ENCODE assay signal across 38 cellular contexts in the genomic region with DNA sequence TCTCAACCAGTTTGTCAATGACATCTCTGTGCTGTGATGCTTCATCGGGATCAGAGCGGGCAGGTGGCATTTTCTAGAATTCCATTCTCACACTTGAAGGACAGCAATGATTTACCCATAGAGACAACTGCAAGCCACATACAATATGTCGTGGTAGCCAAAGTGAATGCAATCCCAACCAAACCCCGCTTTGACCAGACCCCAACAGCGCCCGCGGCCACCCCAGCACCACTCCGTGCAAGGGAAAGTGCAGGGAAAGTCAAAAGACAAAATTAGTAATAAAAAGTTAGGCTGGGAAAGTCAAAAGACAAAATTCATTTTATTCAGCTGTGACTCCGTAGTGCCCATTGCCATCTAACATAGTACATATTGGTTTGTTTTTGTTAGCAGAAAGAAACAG.
"Had no signal": no experiment of that assay in that cellular context is flagged by ENCODE, and none has a peak within 500 bp of the region (broad histone marks: within the 10 kb centered on the region; RNA-seq: fewer than 3 reads in every experiment).

No MANE protein-coding gene starts in this region.

- H3K9me3 ChIP-seq: body of pancreas, breast epithelium had no signal

- H3K9me3 Mint-ChIP-seq: activated CD4-positive, alpha-beta memory T cell treated with anti-CD3 and anti-CD28 coated beads, Interleukin-2, amount 10 ng/mL, durations not matched to agents 7 days and 5 days; activated CD4-positive, alpha-beta T cell treated with anti-CD3 and anti-CD28 coated beads, Interleukin-2, amount 10 ng/mL, durations not matched to agents 7 days and 5 days; activated naive CD4-positive, alpha-beta T cell treated with anti-CD3 and anti-CD28 coated beads, Interleukin-2, amount 10 ng/mL, durations not matched to agents 7 days and 5 days; activated naive CD4-positive, alpha-beta T cell treated with anti-CD3 and anti-CD28 coated beads, Interleukin-2, amount 50 U/mL, for 24 hours; activated naive CD8-positive, alpha-beta T cell treated with anti-CD3 and anti-CD28 coated beads, Interleukin-2, amount 10 ng/mL, durations not matched to agents 7 days and 5 days; activated naive CD8-positive, alpha-beta T cell treated with anti-CD3 and anti-CD28 coated beads, Interleukin-2, amount 50 U/mL, for 24 hours; activated T-cell treated with anti-CD3 and anti-CD28 coated beads, Interleukin-2, amount 50 U/mL, for 24 hours; activated T-helper 2 cell treated with anti-CD3 and anti-CD28 coated beads, Interferon-gamma antibody, Interleukin-2, Interleukin-4, amounts not matched to agents 10 μg/mL and 5 μg/mL and 100 μg/mL, durations not matched to agents 14 hours and 24 hours and 36 hours; T-cell; T-helper 1 cell treated with Interleukin-12 subunit alpha and Interleukin-12 subunit beta and Interleukin-4 antibody, amounts not matched to agents 30 μg/mL and 1 μg/mL, for 36 hours; T-helper 2 cell treated with Interferon-gamma antibody and Interleukin-4, amounts not matched to agents 5 μg/mL and 100 μg/mL, for 36 hours; WTC11 had no signal

- FAIRE-seq: astrocyte, TTC549 had no signal

- ATAC-seq: activated CD4-positive, alpha-beta T cell treated with anti-CD3 and anti-CD28 coated beads for 36 hours; activated CD4-positive, CD25-positive, alpha-beta regulatory T cell treated with anti-CD3 and anti-CD28 coated beads, Interleukin-2, amount 50 U/mL, for 24 hours; activated CD8-positive, alpha-beta memory T cell treated with anti-CD3 and anti-CD28 coated beads, Interleukin-2, amount 10 ng/mL, durations not matched to agents 7 days and 5 days; activated CD8-positive, alpha-beta T cell treated with anti-CD3 and anti-CD28 coated beads, Interleukin-2, amount 10 ng/mL, durations not matched to agents 7 days and 5 days; activated naive CD8-positive, alpha-beta T cell treated with anti-CD3 and anti-CD28 coated beads, Interleukin-2, amount 50 U/mL, for 24 hours; body of pancreas; T-cell; WTC11 had no signal

- H3K27ac ChIP-seq: body of pancreas, brain microvascular endothelial cell, breast epithelium, VCaP had no signal

- H3K36me3 ChIP-seq: brain microvascular endothelial cell, breast epithelium had no signal

- H3K4me1 Mint-ChIP-seq: activated CD4-positive, alpha-beta memory T cell treated with anti-CD3 and anti-CD28 coated beads, Interleukin-2, amount 10 ng/mL, durations not matched to agents 7 days and 5 days; activated CD4-positive, alpha-beta T cell treated with anti-CD3 and anti-CD28 coated beads for 36 hours; activated CD4-positive, alpha-beta T cell treated with anti-CD3 and anti-CD28 coated beads, Interleukin-2, amount 10 ng/mL, durations not matched to agents 7 days and 5 days; activated CD8-positive, alpha-beta memory T cell treated with anti-CD3 and anti-CD28 coated beads, Interleukin-2, amount 10 ng/mL, durations not matched to agents 7 days and 5 days; activated naive CD4-positive, alpha-beta T cell treated with anti-CD3 and anti-CD28 coated beads, Interleukin-2, amount 10 ng/mL, durations not matched to agents 7 days and 5 days; activated naive CD4-positive, alpha-beta T cell treated with anti-CD3 and anti-CD28 coated beads, Interleukin-2, amount 50 U/mL, for 24 hours; activated naive CD8-positive, alpha-beta T cell treated with anti-CD3 and anti-CD28 coated beads, Interleukin-2, amount 10 ng/mL, durations not matched to agents 7 days and 5 days; activated naive CD8-positive, alpha-beta T cell treated with anti-CD3 and anti-CD28 coated beads, Interleukin-2, amount 50 U/mL, for 24 hours; T-cell had no signal

- DNase-seq: activated CD4-positive, alpha-beta memory T cell treated with anti-CD3 and anti-CD28 coated beads, Interleukin-2, amount 10 ng/mL, durations not matched to agents 7 days and 5 days; activated CD4-positive, alpha-beta T cell treated with anti-CD3 and anti-CD28 coated beads for 1 hour; activated CD4-positive, alpha-beta T cell treated with anti-CD3 and anti-CD28 coated beads for 36 hours; activated CD4-positive, alpha-beta T cell treated with anti-CD3 and anti-CD28 coated beads for 48 hours; activated CD4-positive, alpha-beta T cell treated with anti-CD3 and anti-CD28 coated beads, Interleukin-2, amount 10 ng/mL, durations not matched to agents 7 days and 5 days; activated CD4-positive, alpha-beta T cell treated with anti-CD3 and anti-CD28 coated beads, Interleukin-2, amount 50 U/mL, for 48 hours; activated CD4-positive, CD25-positive, alpha-beta regulatory T cell; activated CD8-positive, alpha-beta memory T cell treated with anti-CD3 and anti-CD28 coated beads for 24 hours; activated CD8-positive, alpha-beta memory T cell treated with anti-CD3 and anti-CD28 coated beads, Interleukin-2, amount 10 ng/mL, durations not matched to agents 7 days and 5 days; activated CD8-positive, alpha-beta memory T cell treated with anti-CD3 and anti-CD28 coated beads, Interleukin-2, amount 50 U/mL, for 48 hours; activated CD8-positive, alpha-beta T cell treated with anti-CD3 and anti-CD28 coated beads, Interleukin-2, amount 10 ng/mL, durations not matched to agents 7 days and 5 days; activated effector memory CD4-positive, alpha-beta T cell treated with Interleukin-2 at 50 U/mL for 16 hours; activated gamma-delta T cell; activated naive CD4-positive, alpha-beta T cell treated with anti-CD3 and anti-CD28 coated beads, Interleukin-2, amount 10 ng/mL, durations not matched to agents 7 days and 5 days; activated naive CD4-positive, alpha-beta T cell treated with Interleukin-2 at 50 U/mL for 16 hours; activated naive CD8-positive, alpha-beta T cell treated with anti-CD3 and anti-CD28 coated beads, Interleukin-2, amount 10 ng/mL, durations not matched to agents 7 days and 5 days; activated naive CD8-positive, alpha-beta T cell treated with anti-CD3 and anti-CD28 coated beads, Interleukin-2, amount 50 U/mL, for 24 hours; activated T-cell treated with anti-CD3 and anti-CD28 coated beads, Interleukin-2, amount 50 U/mL, for 24 hours; activated T-cell treated with anti-CD3 and anti-CD28 coated beads, Interleukin-2, amount 50 U/mL, for 48 hours; amygdala; aorta; body of pancreas; brain microvascular endothelial cell; central memory CD4-positive, alpha-beta T cell; T-cell; T-helper 2 cell; T-helper 9 cell had no signal

- H3K4me3 ChIP-seq: body of pancreas, breast epithelium had no signal

- H3K27me3 ChIP-seq: body of pancreas, breast epithelium had no signal

- H3K27ac Mint-ChIP-seq: activated CD4-positive, alpha-beta memory T cell treated with anti-CD3 and anti-CD28 coated beads, Interleukin-2, amount 10 ng/mL, durations not matched to agents 7 days and 5 days; activated CD4-positive, alpha-beta T cell treated with anti-CD3 and anti-CD28 coated beads for 36 hours; activated CD4-positive, alpha-beta T cell treated with anti-CD3 and anti-CD28 coated beads, Interleukin-2, amount 10 ng/mL, durations not matched to agents 7 days and 5 days; activated CD8-positive, alpha-beta memory T cell treated with anti-CD3 and anti-CD28 coated beads, Interleukin-2, amount 10 ng/mL, durations not matched to agents 7 days and 5 days; activated CD8-positive, alpha-beta T cell treated with anti-CD3 and anti-CD28 coated beads, Interleukin-2, amount 10 ng/mL, durations not matched to agents 7 days and 5 days; activated naive CD4-positive, alpha-beta T cell treated with anti-CD3 and anti-CD28 coated beads, Interleukin-2, amount 10 ng/mL, durations not matched to agents 7 days and 5 days; activated naive CD4-positive, alpha-beta T cell treated with anti-CD3 and anti-CD28 coated beads, Interleukin-2, amount 50 U/mL, for 24 hours; activated naive CD8-positive, alpha-beta T cell; activated naive CD8-positive, alpha-beta T cell treated with anti-CD3 and anti-CD28 coated beads, Interleukin-2, amount 10 ng/mL, durations not matched to agents 7 days and 5 days; activated naive CD8-positive, alpha-beta T cell treated with anti-CD3 and anti-CD28 coated beads, Interleukin-2, amount 50 U/mL, for 24 hours; activated T-cell treated with anti-CD3 and anti-CD28 coated beads, Interleukin-2, amount 50 U/mL, for 24 hours; activated T-helper 2 cell treated with anti-CD3 and anti-CD28 coated beads, Interferon-gamma antibody, Interleukin-2, Interleukin-4, amounts not matched to agents 10 μg/mL and 5 μg/mL and 100 μg/mL, durations not matched to agents 14 hours and 24 hours and 36 hours; T-cell; T-helper 1 cell treated with Interleukin-12 subunit alpha and Interleukin-12 subunit beta and Interleukin-4 antibody, amounts not matched to agents 30 μg/mL and 1 μg/mL, for 36 hours; T-helper 2 cell treated with Interferon-gamma antibody and Interleukin-4, amounts not matched to agents 5 μg/mL and 100 μg/mL, for 36 hours; WTC11 had no signal

- H3K4me3 Mint-ChIP-seq: activated CD4-positive, alpha-beta memory T cell treated with anti-CD3 and anti-CD28 coated beads, Interleukin-2, amount 10 ng/mL, durations not matched to agents 7 days and 5 days; activated CD4-positive, alpha-beta T cell treated with anti-CD3 and anti-CD28 coated beads for 36 hours; activated CD4-positive, alpha-beta T cell treated with anti-CD3 and anti-CD28 coated beads, Interleukin-2, amount 10 ng/mL, durations not matched to agents 7 days and 5 days; activated CD8-positive, alpha-beta memory T cell treated with anti-CD3 and anti-CD28 coated beads, Interleukin-2, amount 10 ng/mL, durations not matched to agents 7 days and 5 days; activated CD8-positive, alpha-beta T cell treated with anti-CD3 and anti-CD28 coated beads, Interleukin-2, amount 10 ng/mL, durations not matched to agents 7 days and 5 days; activated naive CD4-positive, alpha-beta T cell treated with anti-CD3 and anti-CD28 coated beads, Interleukin-2, amount 10 ng/mL, durations not matched to agents 7 days and 5 days; activated naive CD4-positive, alpha-beta T cell treated with anti-CD3 and anti-CD28 coated beads, Interleukin-2, amount 50 U/mL, for 24 hours; activated naive CD8-positive, alpha-beta T cell; activated naive CD8-positive, alpha-beta T cell treated with anti-CD3 and anti-CD28 coated beads, Interleukin-2, amount 10 ng/mL, durations not matched to agents 7 days and 5 days; activated naive CD8-positive, alpha-beta T cell treated with anti-CD3 and anti-CD28 coated beads, Interleukin-2, amount 50 U/mL, for 24 hours; activated T-cell treated with anti-CD3 and anti-CD28 coated beads, Interleukin-2, amount 50 U/mL, for 24 hours; T-cell; T-helper 1 cell treated with Interleukin-12 subunit alpha and Interleukin-12 subunit beta and Interleukin-4 antibody, amounts not matched to agents 30 μg/mL and 1 μg/mL, for 36 hours; T-helper 2 cell treated with Interferon-gamma antibody and Interleukin-4, amounts not matched to agents 5 μg/mL and 100 μg/mL, for 36 hours; WTC11 had no signal

- H3K4me1 ChIP-seq: body of pancreas, breast epithelium had no signal

- H3K36me3 Mint-ChIP-seq: activated CD8-positive, alpha-beta memory T cell treated with anti-CD3 and anti-CD28 coated beads, Interleukin-2, amount 10 ng/mL, durations not matched to agents 7 days and 5 days; activated naive CD4-positive, alpha-beta T cell treated with anti-CD3 and anti-CD28 coated beads, Interleukin-2, amount 10 ng/mL, durations not matched to agents 7 days and 5 days; activated naive CD4-positive, alpha-beta T cell treated with anti-CD3 and anti-CD28 coated beads, Interleukin-2, amount 50 U/mL, for 24 hours; activated naive CD8-positive, alpha-beta T cell; activated naive CD8-positive, alpha-beta T cell treated with anti-CD3 and anti-CD28 coated beads, Interleukin-2, amount 10 ng/mL, durations not matched to agents 7 days and 5 days; T-cell; WTC11 had no signal
